ENCODE assay signal across 24 cellular contexts in genomic region chr9:104766025-104766424, GRCh38. TPM values are rescaled to one million over a fixed set of nuclear protein-coding genes. Genes with fewer than 3 reads are reported as not detected.
"Had no signal": no experiment of that assay in that cellular context is flagged by ENCODE, and none has a peak within 500 bp of the region (broad histone marks: within the 10 kb centered on the region; RNA-seq: fewer than 3 reads in every experiment).

No MANE protein-coding gene starts in this region.

- H3K36me3 ChIP-seq: tibial artery, vagina had no signal

- DNase-seq: activated CD4-positive, alpha-beta T cell treated with anti-CD3 and anti-CD28 coated beads for 1 hour; activated CD8-positive, alpha-beta memory T cell treated with anti-CD3 and anti-CD28 coated beads for 24 hours; activated CD8-positive, alpha-beta memory T cell treated with anti-CD3 and anti-CD28 coated beads, Interleukin-2, amount 50 U/mL, for 48 hours; activated effector memory CD4-positive, alpha-beta T cell treated with Interleukin-2 at 50 U/mL for 16 hours; activated naive CD4-positive, alpha-beta T cell treated with anti-CD3 and anti-CD28 coated beads, Interleukin-2, amount 10 ng/mL, durations not matched to agents 7 days and 5 days; activated naive CD8-positive, alpha-beta T cell treated with anti-CD3 and anti-CD28 coated beads, Interleukin-2, amount 50 U/mL, for 24 hours; activated T-cell treated with anti-CD3 and anti-CD28 coated beads, Interleukin-2, amount 50 U/mL, for 48 hours; anterior cingulate cortex; central memory CD4-positive, alpha-beta T cell; dorsolateral prefrontal cortex; foreskin melanocyte; head of caudate nucleus; kidney; stimulated activated CD4-positive, alpha-beta T cell treated with anti-CD3 and anti-CD28 coated beads, Interleukin-12 subunit alpha, Interleukin-12 subunit beta, amount 100 ng/mL, for 4 hours; stimulated activated CD4-positive, alpha-beta T cell treated with anti-CD3 and anti-CD28 coated beads, Interleukin-1b, Interleukin-23, amount 100 ng/mL, for 48 hours; stimulated activated CD8-positive, alpha-beta memory T cell treated with anti-CD3 and anti-CD28 coated beads, Interleukin-4, amount 100 ng/mL, for 48 hours; stimulated activated naive CD4-positive, alpha-beta T cell treated with Interleukin-2 at 50 U/mL for 16 hours; substantia nigra; tibial artery had no signal

- ATAC-seq: activated naive CD8-positive, alpha-beta T cell treated with anti-CD3 and anti-CD28 coated beads, Interleukin-2, amount 50 U/mL, for 24 hours; left lobe of liver had no signal

- H3K9me3 ChIP-seq: tibial artery, vagina had no signal

- H3K27me3 ChIP-seq: dorsolateral prefrontal cortex, tibial artery, vagina had no signal

- H3K27ac Mint-ChIP-seq: activated naive CD4-positive, alpha-beta T cell treated with anti-CD3 and anti-CD28 coated beads, Interleukin-2, amount 10 ng/mL, durations not matched to agents 7 days and 5 days; activated naive CD8-positive, alpha-beta T cell treated with anti-CD3 and anti-CD28 coated beads, Interleukin-2, amount 50 U/mL, for 24 hours; brain had no signal

- H3K9me3 Mint-ChIP-seq: activated naive CD4-positive, alpha-beta T cell treated with anti-CD3 and anti-CD28 coated beads, Interleukin-2, amount 10 ng/mL, durations not matched to agents 7 days and 5 days; activated naive CD8-positive, alpha-beta T cell treated with anti-CD3 and anti-CD28 coated beads, Interleukin-2, amount 50 U/mL, for 24 hours had no signal

- H3K27ac ChIP-seq: tibial artery, vagina, VCaP had no signal

- H3K36me3 Mint-ChIP-seq: activated naive CD4-positive, alpha-beta T cell treated with anti-CD3 and anti-CD28 coated beads, Interleukin-2, amount 10 ng/mL, durations not matched to agents 7 days and 5 days had no signal

- H3K4me3 ChIP-seq: tibial artery, vagina had no signal

RNA-seq across cellular contexts. Expression of gene NIPSNAP3B, which starts 2.1 kb away (rescaled TPM):
- total RNA-seq: epithelial cell of proximal tubule had no signal
